ENCODE assay signal across 9 cellular contexts in the genomic region with DNA sequence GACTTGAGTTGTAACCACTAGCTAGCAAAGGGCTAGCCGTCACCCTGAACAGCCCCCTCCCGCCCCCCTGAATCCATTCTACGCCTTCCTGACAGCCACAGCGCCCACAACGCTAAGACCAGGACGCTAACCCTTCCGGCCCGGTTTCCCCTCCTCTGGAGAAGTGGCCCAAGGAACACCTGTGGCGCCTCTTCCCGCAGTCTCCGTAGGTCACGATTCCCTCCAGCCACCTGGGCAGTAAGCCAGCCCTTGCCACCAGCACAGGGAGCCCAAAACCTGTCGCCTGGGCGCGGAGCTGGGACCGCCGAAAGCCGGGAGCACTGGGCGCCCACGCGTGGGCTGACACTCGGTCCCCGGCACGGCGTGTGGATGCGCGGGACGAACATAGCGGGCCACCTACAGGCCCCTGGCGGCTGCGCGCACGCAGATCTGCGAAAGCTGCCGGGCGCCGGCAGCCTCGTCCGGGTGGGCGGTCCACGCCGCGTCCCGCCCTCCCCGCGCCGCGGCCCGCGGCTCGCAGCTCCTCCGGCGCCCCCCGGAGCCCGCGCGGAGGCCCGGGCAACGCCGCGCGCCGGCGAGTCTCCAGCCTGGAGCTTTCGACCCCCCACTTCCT. TPM values are rescaled to one million over a fixed set of nuclear protein-coding genes. Genes with fewer than 3 reads are reported as not detected.
DNase-seq lines count a peak whose midpoint lies in the region; ATAC-seq and FAIRE-seq lines count a peak whose summit lies in the region.
"Had no signal": no experiment of that assay in that cellular context is flagged by ENCODE, and none has a peak within 500 bp of the region (broad histone marks: within the 10 kb centered on the region; RNA-seq: fewer than 3 reads in every experiment).

No MANE protein-coding gene starts in this region.

- peaks cover 36% of the 10 kb centered on the region for H3K27me3 ChIP-seq in HUES64 (ENCODE audit: insufficient read depth, low read length)
- H3K27me3 ChIP-seq in naive thymus-derived CD4-positive, alpha-beta T cell (ENCODE audit: control insufficient read depth in 2 of 2, insufficient read depth in 2 of 2, low read length in 2 of 2): no peaks in the 10 kb centered on the region

- ATAC-seq in GM21529 (IDR thresholded peaks at IDR 0.05; ENCODE audit: unreplicated experiment) (peak; percentile 22), esophagus mucosa (peak; percentile 7)
- peak; percentile 36 for ATAC-seq in naive thymus-derived CD4-positive, alpha-beta T cell

- H3K36me3 Mint-ChIP-seq in naive thymus-derived CD4-positive, alpha-beta T cell: peaks cover 14 to 52% (median 39%) of the 10 kb centered on the region in 5 donors

- H3K27ac ChIP-seq in HUES64 (ENCODE audit: low read depth, low read length): peak overlapping the region; percentile 70; the same call in 1 of the 2 replicates
- peak overlapping the region; percentile 99 for H3K27ac ChIP-seq in naive thymus-derived CD4-positive, alpha-beta T cell (ENCODE audit: low read depth, low read length)

- peak overlapping the region; percentile 90 to 98 (median 96) for H3K27ac Mint-ChIP-seq in naive thymus-derived CD4-positive, alpha-beta T cell

- H3K4me3 ChIP-seq in HUES64 (ENCODE audit: low read length): peak overlapping the region; percentile 73
- peak overlapping the region; percentile 78 for H3K4me3 ChIP-seq in naive thymus-derived CD4-positive, alpha-beta T cell (ENCODE audit: low read length)

- peaks cover 26% of the 10 kb centered on the region for H3K36me3 ChIP-seq in HUES64 (ENCODE audit: insufficient read depth, low read length)
- H3K36me3 ChIP-seq in naive thymus-derived CD4-positive, alpha-beta T cell (ENCODE audit: control insufficient read depth in 2 of 3, insufficient read depth in 3 of 3, low read length in 3 of 3): peaks cover 38 to 54% (median 49%) of the 10 kb centered on the region in 3 experiments

- DNase-seq in GM03348 (ENCODE audit: low spot score) (peak; percentile 90), urothelium cell line (ENCODE audit: low spot score) (peak; percentile 79), NCI-H1436 (lab: John Stamatoyannopoulos, UW) (no peak)
- peak in 2 of 3 experiments; percentile 17 to 34 for DNase-seq in activated CD8-positive, alpha-beta memory T cell treated with anti-CD3 and anti-CD28 coated beads for 48 hours (ENCODE audit: low read depth in 2 of 3, low spot score in 2 of 3)
- DNase-seq in naive thymus-derived CD4-positive, alpha-beta T cell: peak in 2 of 9 donors; percentile 40 to 66

- no peak for FAIRE-seq in urothelium cell line (lab: Jason Lieb, UNC)
- FAIRE-seq: endometrium had no signal

- POLR2A ChIA-PET in naive thymus-derived CD4-positive, alpha-beta T cell (lab: Charles Lee): interaction anchor here (0.7 to 17.6 kb wide), 24 partner anchors 9 to 257 kb away, joined by 3 to 268 read pairs (median 24); partner anchors contain the start of genes CCNI2 and SLC22A5

- CTCF ChIA-PET in naive thymus-derived CD4-positive, alpha-beta T cell (lab: Charles Lee): interaction anchor here (1.0 to 6.6 kb wide), 19 partner anchors 11 to 393 kb away, joined by 3 to 46 read pairs (median 12); no protein-coding TSS in a partner anchor

- H3K4me1 ChIP-seq in HUES64 (ENCODE audit: insufficient read depth, low read length): peaks cover 9% of the 10 kb centered on the region; the same call in 1 of the 2 replicates
- peaks cover 59 to 64% of the 10 kb centered on the region in 2 donors for H3K4me1 ChIP-seq in naive thymus-derived CD4-positive, alpha-beta T cell (ENCODE audit: control insufficient read depth in 2 of 2, insufficient read depth in 2 of 2, low read length in 2 of 2)

- H3K9ac ChIP-seq in HUES64 (ENCODE audit: low read depth, low read length): peak overlapping the region; percentile 78

- peaks cover 0 to 2% (median 0%) of the 10 kb centered on the region in 5 donors for H3K27me3 Mint-ChIP-seq in naive thymus-derived CD4-positive, alpha-beta T cell

- intact Hi-C loops in naive thymus-derived CD4-positive, alpha-beta T cell (cut with micrococcal nuclease): loop anchor here (1.0 to 10.0 kb wide), 21 partner anchors 10 to 1885 kb away; partner anchors contain the start of genes AFF4 (in 1 of the 2), GDF9 (in 1 of the 2), HSPA4 (in 1 of the 2) and IL3 (in 1 of the 2)

- peaks cover 0 to 2% (median 0%) of the 10 kb centered on the region in 11 donors for H3K9me3 Mint-ChIP-seq in naive thymus-derived CD4-positive, alpha-beta T cell

- peaks cover 57 to 78% (median 72%) of the 10 kb centered on the region in 7 donors for H3K4me1 Mint-ChIP-seq in naive thymus-derived CD4-positive, alpha-beta T cell

- WGBS in HUES64: 1% methylated on average over 65 of the region's 65 CpGs

- peak overlapping the region; percentile 92 to 98 (median 95) for H3K4me3 Mint-ChIP-seq in naive thymus-derived CD4-positive, alpha-beta T cell

- H3K9me3 ChIP-seq in HUES64 (ENCODE audit: insufficient read depth, low read depth, low read length): no peaks in the 10 kb centered on the region
- no peaks in the 10 kb centered on the region for H3K9me3 ChIP-seq in naive thymus-derived CD4-positive, alpha-beta T cell (ENCODE audit: control insufficient read depth in 2 of 3, low read length in 3 of 3)

RNA-seq across cellular contexts. Expression of gene IRF1, which starts 0.6 kb away (rescaled TPM):
- 3.7 TPM for polyA plus RNA-seq in HUES64 (2013, experiment 1 of 2)
- 5.2 TPM for polyA plus RNA-seq in HUES64 (2013, experiment 2 of 2)
- total RNA-seq in esophagus mucosa: 9.1 TPM
- 100 to 1,000 TPM; 118 to 632 (median 549) TPM for total RNA-seq in naive thymus-derived CD4-positive, alpha-beta T cell
- 100 to 1,000 TPM; 148 to 174 TPM for polyA plus RNA-seq in naive thymus-derived CD4-positive, alpha-beta T cell

RNA-seq across cellular contexts. Expression of gene IL5, which starts 53.3 kb away (rescaled TPM):
- not detected for polyA plus RNA-seq in HUES64 (2013, experiment 1 of 2)
- polyA plus RNA-seq in HUES64 (2013, experiment 2 of 2): not detected
- total RNA-seq in esophagus mucosa: not detected
- total RNA-seq in naive thymus-derived CD4-positive, alpha-beta T cell: 1 to 10 TPM in 1 of 5 experiments, not detected in 4; 1.2 TPM
- polyA plus RNA-seq in naive thymus-derived CD4-positive, alpha-beta T cell: not detected

Comparison
In these comparisons a context has a peak if more than half of its experiments do, and no peak if none do; other contexts are left out.
1. RNA of gene IRF1, which starts 0.6 kb away (total RNA-seq): 118 to 632 TPM in naive thymus-derived CD4-positive, alpha-beta T cell; 9.1 TPM in esophagus mucosa (single experiment); every median in the first group is over 10 times any median in the second.
2. Peak in every context shown above with its lines, with median percentiles within 50 percentile points of each other: ATAC-seq.